ENCODE assay signal across 18 cellular contexts in genomic region chr15:90547545-90547944, GRCh38. TPM values are rescaled to one million over a fixed set of nuclear protein-coding genes. Genes with fewer than 3 reads are reported as not detected.
DNase-seq lines count a peak whose midpoint lies in the region; ATAC-seq, FAIRE-seq and TF ChIP-seq lines count a peak whose summit lies in the region.
"Had no signal": no experiment of that assay in that cellular context is flagged by ENCODE, and none has a peak within 500 bp of the region (broad histone marks: within the 10 kb centered on the region; RNA-seq: fewer than 3 reads in every experiment).

No MANE protein-coding gene starts in this region.

- RAD21 ChIA-PET in GM12878 (lab: Charles Lee; ENCODE audit: unreplicated experiment) = interaction anchor here (0.7 kb wide), 2 partner anchors 10 to 19 kb away, joined by 4 to 5 read pairs; no protein-coding TSS in a partner anchor

- no peak for TF ChIP-seq RAD21 in GM12878 (IDR thresholded peaks at IDR 0.05; ENCODE audit: insufficient read depth, low read depth, low read length)

- no peak for TF ChIP-seq POLR2A in GM12878 (IDR thresholded peaks at IDR 0.05; ENCODE audit: low read depth, low read length)

- no peak overlapping the region for H3K27ac ChIP-seq in GM12878 (ENCODE audit: control insufficient read depth, insufficient read depth)
- peak overlapping the region; percentile 36 for H3K27ac ChIP-seq in naive thymus-derived CD4-positive, alpha-beta T cell (ENCODE audit: low read depth, low read length)
- H3K27ac ChIP-seq: VCaP had no signal

- no peaks in the 10 kb centered on the region for H4K20me1 ChIP-seq in GM12878 (ENCODE audit: control insufficient read depth, insufficient read depth)

- H3K36me3 Mint-ChIP-seq in naive thymus-derived CD4-positive, alpha-beta T cell = peaks cover 11 to 36% (median 26%) of the 10 kb centered on the region in 5 donors
- peaks cover 79% of the 10 kb centered on the region for H3K36me3 Mint-ChIP-seq in activated T-helper 17 cell treated with anti-CD3 and anti-CD28 coated beads, Interleukin-2, amount 50 U/mL, for 72 hours (ENCODE audit: low read depth)

- peak; percentile 41 for FAIRE-seq in GM12878 (lab: Jason Lieb, UNC)
- FAIRE-seq: colon, GM18507, kidney had no signal

- H2AFZ ChIP-seq in GM12878 (ENCODE audit: control insufficient read depth, low read depth, low read length) = no peak overlapping the region

- no peaks in the 10 kb centered on the region for H3K9me3 ChIP-seq in GM12878 (replicated peaks; ENCODE audit: control insufficient read depth, insufficient read depth, low read length)
- no peaks in the 10 kb centered on the region for H3K9me3 ChIP-seq in naive thymus-derived CD4-positive, alpha-beta T cell (ENCODE audit: control insufficient read depth in 2 of 3, low read length in 3 of 3)

- WGBS in GM12878 (ENCODE audit: insufficient coverage, insufficient replicate concordance, low lambda C conversion rate, missing lambda C conversion rate) = 100% methylated on average over 3 of the region's 3 CpGs

- ATAC-seq in Right ventricle myocardium inferior (peak; percentile 59), GM12878 (peak; percentile 35; the same call in 2 of the 3 replicates), HG03571 (IDR thresholded peaks at IDR 0.05; ENCODE audit: unreplicated experiment) (no peak)
- ATAC-seq in naive thymus-derived CD4-positive, alpha-beta T cell = peak; percentile 71
- no peak for ATAC-seq in activated T-helper 17 cell treated with anti-CD3 and anti-CD28 coated beads, Interleukin-2, amount 50 U/mL, for 72 hours (replicated peaks)
- ATAC-seq: esophagus mucosa had no signal

- in situ Hi-C loops in GM12878 (cut with MboI) = no loop called here

- TSS peak; percentile 14 for BruUV-seq in GM12878 (replicated peaks; lab: Mats Ljungman, UMichigan)

- SMC1A ChIA-PET in GM12878 (lab: Charles Lee; ENCODE audit: uncharacterized antibody, unreplicated experiment) = interaction anchor here (0.6 to 1.3 kb wide), 2 partner anchors 16 to 48 kb away, joined by 3 read pairs; no protein-coding TSS in a partner anchor

- DNase-seq in Right ventricle myocardium inferior (ENCODE audit: missing footprints) (no peak), cardiac septum (ENCODE audit: low spot score) (no peak), GM12878 (ENCODE audit: low read depth, low spot score) (no peak), occipital lobe (lab: John Stamatoyannopoulos, UW) (no peak), HK-2 (ENCODE audit: unreplicated experiment) (no peak)
- DNase-seq in naive thymus-derived CD4-positive, alpha-beta T cell = peak in 1 of 9 donors; percentile 10
- DNase-seq: aorta; kidney; NCI-H2029 treated with DMSO at 0.1 percent for 48 hours; NCI-H524 treated with DMSO at 0.1 percent for 48 hours; stimulated activated CD4-positive, alpha-beta T cell treated with anti-CD3 and anti-CD28 coated beads, Interleukin-15, amount 100 ng/mL, for 24 hours had no signal

- no peaks in the 10 kb centered on the region for H3K27me3 ChIP-seq in GM12878 (replicated peaks in 1 of 2; ENCODE audit: control insufficient read depth in 2 of 2, insufficient read depth in 2 of 2, low read length in 1 of 2)
- no peaks in the 10 kb centered on the region for H3K27me3 ChIP-seq in naive thymus-derived CD4-positive, alpha-beta T cell (ENCODE audit: control insufficient read depth in 2 of 2, insufficient read depth in 2 of 2, low read length in 2 of 2)

- H3K9me3 Mint-ChIP-seq in naive thymus-derived CD4-positive, alpha-beta T cell = no peaks in the 10 kb centered on the region
- no peaks in the 10 kb centered on the region for H3K9me3 Mint-ChIP-seq in activated T-helper 17 cell treated with anti-CD3 and anti-CD28 coated beads, Interleukin-2, amount 50 U/mL, for 72 hours

- no peak overlapping the region for H3K9ac ChIP-seq in GM12878 (ENCODE audit: control insufficient read depth, insufficient read depth, low read length)

- H3K79me2 ChIP-seq in GM12878 (ENCODE audit: control insufficient read depth, insufficient read depth, low read length) = peaks cover 1% of the 10 kb centered on the region

- POLR2A ChIA-PET in GM12878 (lab: Charles Lee) = no interaction called here
- POLR2A ChIA-PET in naive thymus-derived CD4-positive, alpha-beta T cell (lab: Charles Lee) = interaction anchor here (0.6 to 1.5 kb wide), 3 partner anchors 18 to 37 kb away, joined by 3 to 5 read pairs (median 5); partner anchors contain the start of gene CRTC3

- TF ChIP-seq CTCF in GM12878 (IDR thresholded peaks at IDR 0.05 in 2 of 3, conservative IDR thresholded peaks at IDR 0.05 in 1 of 3; ENCODE audit: control insufficient read depth in 2 of 3, extremely low read depth in 1 of 3, insufficient read depth in 1 of 3, low read depth in 3 of 3, low read length in 3 of 3) = no peak

- peaks cover 50 to 89% (median 77%) of the 10 kb centered on the region in 7 donors for H3K4me1 Mint-ChIP-seq in naive thymus-derived CD4-positive, alpha-beta T cell
- H3K4me1 Mint-ChIP-seq in activated T-helper 17 cell treated with anti-CD3 and anti-CD28 coated beads, Interleukin-2, amount 50 U/mL, for 72 hours = peaks cover 17% of the 10 kb centered on the region

- no peak overlapping the region for H3K4me3 ChIP-seq in GM12878
- H3K4me3 ChIP-seq in naive thymus-derived CD4-positive, alpha-beta T cell (ENCODE audit: low read length) = no peak overlapping the region
- H3K4me3 ChIP-seq: SK-N-MC had no signal

- peak overlapping the region in 9 of 10 donors; percentile 12 to 70 (median 47) for H3K4me3 Mint-ChIP-seq in naive thymus-derived CD4-positive, alpha-beta T cell
- no peak overlapping the region for H3K4me3 Mint-ChIP-seq in activated T-helper 17 cell treated with anti-CD3 and anti-CD28 coated beads, Interleukin-2, amount 50 U/mL, for 72 hours

- peak overlapping the region; percentile 62 to 94 (median 85) for H3K27ac Mint-ChIP-seq in naive thymus-derived CD4-positive, alpha-beta T cell
- H3K27ac Mint-ChIP-seq in activated T-helper 17 cell treated with anti-CD3 and anti-CD28 coated beads, Interleukin-2, amount 50 U/mL, for 72 hours = no peak overlapping the region

- CTCF ChIA-PET in GM12878 (lab: Yijun Ruan, JAX) = interaction anchor here (1.2 to 2.9 kb wide), 2 partner anchors 14 to 384 kb away, joined by 3 to 9 read pairs; no protein-coding TSS in a partner anchor
- CTCF ChIA-PET in naive thymus-derived CD4-positive, alpha-beta T cell (lab: Charles Lee) = interaction anchor here (0.6 kb wide), 1 partner anchor 355 kb away, joined by 3 read pairs; the partner anchor contains the start of gene MAN2A2

- intact Hi-C loops in Right ventricle myocardium inferior (cut with DNase I) (no loop called here), cardiac septum (cut with DNase I) (no loop called here), GM12878 (cut with micrococcal nuclease; ENCODE audit: unreplicated experiment) (no loop called here)
- intact Hi-C loops in naive thymus-derived CD4-positive, alpha-beta T cell (cut with micrococcal nuclease) = no loop called here

- TF ChIP-seq EP300 in GM12878 (IDR thresholded peaks at IDR 0.05; ENCODE audit: borderline replicate concordance in 1 of 2, control insufficient read depth in 1 of 2, low read depth in 2 of 2, low read length in 2 of 2) = no peak

- H3K4me2 ChIP-seq in GM12878 (ENCODE audit: control insufficient read depth, insufficient read depth) = no peak overlapping the region

- H3K4me1 ChIP-seq in GM12878 (ENCODE audit: control insufficient read depth, insufficient read depth, low read length) = peaks cover 15% of the 10 kb centered on the region
- peaks cover 0 to 51% of the 10 kb centered on the region in 2 donors for H3K4me1 ChIP-seq in naive thymus-derived CD4-positive, alpha-beta T cell (ENCODE audit: control insufficient read depth in 2 of 2, insufficient read depth in 2 of 2, low read length in 2 of 2)

- peaks cover 0 to 15% of the 10 kb centered on the region in 2 experiments for H3K36me3 ChIP-seq in GM12878 (ENCODE audit: control insufficient read depth in 2 of 2, insufficient read depth in 2 of 2, low read length in 1 of 2)
- peaks cover 0 to 18% (median 7%) of the 10 kb centered on the region in 3 experiments for H3K36me3 ChIP-seq in naive thymus-derived CD4-positive, alpha-beta T cell (ENCODE audit: control insufficient read depth in 2 of 3, insufficient read depth in 3 of 3, low read length in 3 of 3)

- no peaks in the 10 kb centered on the region for H3K27me3 Mint-ChIP-seq in naive thymus-derived CD4-positive, alpha-beta T cell
- H3K27me3 Mint-ChIP-seq in activated T-helper 17 cell treated with anti-CD3 and anti-CD28 coated beads, Interleukin-2, amount 50 U/mL, for 72 hours = no peaks in the 10 kb centered on the region

TF ChIP-seq in GM12878, 131 proteins besides CTCF, POLR2A, EP300 and RAD21:
- no peak for TF ChIP-seq ETV6 (conservative IDR thresholded peaks at IDR 0.05 in 1 of 2, IDR thresholded peaks at IDR 0.05 in 1 of 2; ENCODE audit: borderline replicate concordance in 1 of 2, low read depth in 1 of 2)
- TF ChIP-seq ZNF274 (IDR thresholded peaks at IDR 0.05; ENCODE audit: insufficient read depth, insufficient read length) = no peak
- TF ChIP-seq EGR1 (IDR thresholded peaks at IDR 0.05; ENCODE audit: borderline replicate concordance in 1 of 2, low read depth in 2 of 2, low read length in 2 of 2) = no peak
- TF ChIP-seq SPI1 (IDR thresholded peaks at IDR 0.05; ENCODE audit: borderline replicate concordance, insufficient read depth, low read depth, low read length) = peak; percentile 37; the same call in 1 of the 2 replicates

RNA-seq across cellular contexts. Expression of gene CRTC3, which starts 17.8 kb away (rescaled TPM):
- total RNA-seq in Right ventricle myocardium inferior (25.8 TPM), cardiac septum (30.4 TPM), GM12878 (2014; rRNA removed) (16.9 and 17.0 TPM in 2 replicates), GM12878 (2014; rRNA removed; fragmentation: Illumina TruSeq; extraction: Trizol) (20.3 and 23.4 TPM in 2 replicates), GM12878 (2021) (34.4 and 36.9 TPM in 2 replicates), occipital lobe (17.9 TPM)
- total RNA-seq in GM12878 (2013; cell fraction: nucleolus; rRNA removed) = 78.6 and 83.0 TPM in 2 replicates
- polyA plus RNA-seq in GM12878 (2011; ENCODE audit: low read depth) = 11.6 TPM
- polyA plus RNA-seq in GM12878 (2011; rRNA removed) (12.6 and 19.0 TPM in 2 replicates), GM12878 (2014; fragmentation: Illumina TruSeq; extraction: Trizol) (22.6 and 26.0 TPM in 2 replicates), GM12878 (2014; fragmentation: Nextera tagmentation; extraction: Ambion mirVana) (1 to 10 TPM; 3.5 to 4.2 TPM), GM12878 (2014; rRNA removed) (22.2 and 22.9 TPM in 2 replicates), GM12878 (2016; fragmentation: Nextera tagmentation; extraction: Ambion mirVana) (10 to 100 TPM; 18.3 to 18.9 TPM)
- polyA plus RNA-seq in GM12878 (2011; cell fraction: cytosol; rRNA removed) = 11.7 and 12.2 TPM in 2 replicates
- 19.8 and 26.1 TPM in 2 replicates for polyA plus RNA-seq in GM12878 (2011; cell fraction: nucleus; rRNA removed)
- polyA plus RNA-seq in GM12878 (2012) = 16.7 and 18.2 TPM in 2 replicates
- polyA minus RNA-seq in GM12878 (2011; rRNA and poly(A)+ RNA removed) = 21.0 and 23.6 TPM in 2 replicates
- polyA minus RNA-seq in GM12878 (2011; cell fraction: cytosol; rRNA and poly(A)+ RNA removed) = 8.0 and 9.4 TPM in 2 replicates
- 14.0 and 24.2 TPM in 2 replicates for polyA minus RNA-seq in GM12878 (2011; cell fraction: nucleus; rRNA and poly(A)+ RNA removed)
- 100 to 1,000 TPM; 104 to 132 (median 109) TPM for total RNA-seq in naive thymus-derived CD4-positive, alpha-beta T cell
- 10 to 100 TPM; 40.5 to 70.2 TPM for polyA plus RNA-seq in naive thymus-derived CD4-positive, alpha-beta T cell
- 10 to 100 TPM; 50.6 to 61.0 TPM for total RNA-seq in activated T-helper 17 cell treated with anti-CD3 and anti-CD28 coated beads, Interleukin-2, amount 50 U/mL, for 72 hours

Comparison
In these comparisons a context has a peak if more than half of its experiments do, and no peak if none do; other contexts are left out.
1. ATAC-seq: peak in Right ventricle myocardium inferior (single experiment), GM12878 (single experiment) and naive thymus-derived CD4-positive, alpha-beta T cell (single experiment); none in activated T-helper 17 cell treated with anti-CD3 and anti-CD28 coated beads, Interleukin-2, amount 50 U/mL, for 72 hours (single experiment) and HG03571 (single experiment).